In the genomic region with DNA sequence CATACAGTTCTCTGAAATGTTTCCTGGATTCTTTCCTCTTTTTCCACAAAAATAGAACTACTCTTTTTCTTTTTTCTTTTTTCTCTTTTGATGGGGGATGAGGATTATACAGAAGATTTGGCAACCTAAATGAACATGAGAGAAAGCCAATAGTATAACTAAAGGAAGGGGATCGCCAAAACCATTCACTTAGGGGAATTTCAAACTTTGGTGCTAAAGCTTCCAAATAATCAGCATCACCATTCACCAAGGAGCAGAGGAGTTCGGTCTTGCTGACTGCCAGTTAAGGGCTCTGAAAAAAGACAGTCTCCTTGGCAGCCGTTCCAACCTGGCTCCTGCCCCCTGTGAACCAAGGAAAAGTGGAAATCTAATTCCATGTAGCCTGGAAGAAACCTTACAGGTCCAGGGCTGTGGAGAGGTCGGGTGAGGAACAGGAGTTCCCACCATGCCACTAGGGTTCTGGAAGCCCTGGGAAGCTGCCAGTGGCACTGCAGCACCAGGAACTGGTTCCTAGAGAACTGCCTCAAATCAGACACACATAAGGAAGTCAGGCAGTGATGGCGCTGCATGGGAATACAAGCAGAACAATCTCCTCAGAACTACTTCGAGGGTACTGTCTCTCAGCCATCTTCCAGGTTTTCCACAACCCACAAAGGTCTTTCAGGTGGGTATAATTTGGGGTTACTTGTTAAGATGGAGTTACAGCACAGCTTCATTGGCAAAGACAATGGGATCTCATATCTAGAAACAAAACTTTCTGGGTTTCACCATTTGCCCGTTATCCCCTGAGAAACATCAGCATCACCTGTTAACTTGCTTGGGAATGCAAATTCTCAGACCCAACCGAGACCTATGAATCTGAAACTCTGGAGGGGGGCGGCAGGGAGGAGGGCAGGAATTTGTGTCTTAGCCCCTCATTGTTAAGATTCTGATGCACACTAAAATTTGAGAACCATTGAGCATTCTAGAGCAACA, we compare ENCODE assay signal across 11 cellular contexts.
A peak's percentile ranks its signal among the peaks of the same experiment; 100 is the strongest.
DNase-seq lines count a peak whose midpoint lies in the region; ATAC-seq, FAIRE-seq and TF ChIP-seq lines count a peak whose summit lies in the region.
"Had no signal": no experiment of that assay in that cellular context is flagged by ENCODE, and none has a peak within 500 bp of the region (broad histone marks: within the 10 kb centered on the region; RNA-seq: fewer than 3 reads in every experiment).

No MANE protein-coding gene starts in this region.

- H3K27me3 ChIP-seq in gastrocnemius medialis, result no peaks in the 10 kb centered on the region
- H3K27me3 ChIP-seq: neutrophil had no signal

- H3K9me3 ChIP-seq in gastrocnemius medialis, result no peaks in the 10 kb centered on the region
- H3K9me3 ChIP-seq: neutrophil had no signal

- DNase-seq in GM12891 (ENCODE audit: insufficient read length, low spot score) (no peak), Right ventricle myocardium superior (peak; percentile 50), gastrocnemius medialis (peak in 1 of 2 donors; percentile 51), NCI-H2171 treated with DMSO at 0.1 percent for 48 hours (lab: John Stamatoyannopoulos, UW) (no peak), HEK293T (ENCODE audit: extremely low spot score) (no peak), NCI-H2227 treated with DMSO at 0.1 percent for 48 hours (lab: John Stamatoyannopoulos, UW) (no peak)
- DNase-seq: NCI-H2107 had no signal

- no peaks in the 10 kb centered on the region for H3K36me3 ChIP-seq in gastrocnemius medialis
- H3K36me3 ChIP-seq: neutrophil had no signal

- intact Hi-C loops in Right ventricle myocardium superior (cut with DNase I), result no loop called here
- intact Hi-C loops in gastrocnemius medialis (cut with DNase I; ENCODE audit: low total_unique reads), result loop anchor here (1.0 to 5.0 kb wide), 2 partner anchors 86 to 177 kb away; a partner anchor contains a TSS

- peaks cover 56 to 60% of the 10 kb centered on the region in 2 donors for H3K4me1 ChIP-seq in gastrocnemius medialis

- ATAC-seq in SK-N-SH treated with all-trans-retinoic acid at 6 μM for 48 hours, result peak; percentile 38
- ATAC-seq in Right ventricle myocardium superior (ENCODE audit: poor library complexity), result peak; percentile 32
- peak in 1 of 2 donors; percentile 11 for ATAC-seq in gastrocnemius medialis
- no peak for ATAC-seq in HG02885 (IDR thresholded peaks at IDR 0.05; ENCODE audit: poor library complexity, unreplicated experiment)

- in situ Hi-C loops in gastrocnemius medialis (cut with MboI; ENCODE audit: low sequenced_read_pairs in 4 of 4), result no loop called here

- FAIRE-seq in GM12891 (lab: Jason Lieb, UNC), result peak; percentile 23

- CTCF ChIA-PET in HEK293T (lab: Yijun Ruan, JAX), result interaction anchor here (0.7 kb wide), 1 partner anchor 178 kb away, joined by 4 read pairs; no protein-coding TSS in a partner anchor

- no peak for TF ChIP-seq CTCF in gastrocnemius medialis (IDR thresholded peaks at IDR 0.05 in 4 of 5, conservative IDR thresholded peaks at IDR 0.05 in 1 of 5)

- no peak for TF ChIP-seq POLR2A in GM12891 (IDR thresholded peaks at IDR 0.05; ENCODE audit: low read depth, low read length)
- TF ChIP-seq POLR2A in gastrocnemius medialis (IDR thresholded peaks at IDR 0.05), result no peak

- POLR2A ChIA-PET in HEK293T (lab: Yijun Ruan, JAX), result no interaction called here

- peak overlapping the region; percentile 80 to 92 (median 82) for H3K27ac ChIP-seq in gastrocnemius medialis
- H3K27ac ChIP-seq: C4-2B, neutrophil had no signal

- H3K4me3 ChIP-seq in gastrocnemius medialis, result no peak overlapping the region

TF ChIP-seq in GM12891, 5 proteins besides CTCF, POLR2A, EP300 and RAD21:
- no peak for TF ChIP-seq POLR2AphosphoS5 (IDR thresholded peaks at IDR 0.05; ENCODE audit: low read depth, low read length)
- TF ChIP-seq PAX5 (IDR thresholded peaks at IDR 0.05; ENCODE audit: insufficient read depth, low read length, severe bottlenecking), result no peak
- no peak for TF ChIP-seq SPI1 (IDR thresholded peaks at IDR 0.05; ENCODE audit: low read depth, low read length)
- TF ChIP-seq POU2F2 (IDR thresholded peaks at IDR 0.05; ENCODE audit: low read depth, low read length), result no peak
- TF ChIP-seq TAF1 (IDR thresholded peaks at IDR 0.05; ENCODE audit: low read depth, low read length), result no peak

TF ChIP-seq in SK-N-SH treated with all-trans-retinoic acid at 6 μM for 48 hours, 23 proteins besides CTCF, POLR2A, EP300 and RAD21 (continues in another document):
- TF ChIP-seq GLIS3 (CRISPR knock-in tag; IDR thresholded peaks at IDR 0.05) (no peak), ESRRG (CRISPR knock-in tag; IDR thresholded peaks at IDR 0.05) (no peak), TOX (CRISPR knock-in tag; IDR thresholded peaks at IDR 0.05; ENCODE audit: borderline replicate concordance) (no peak), ZNF565 (CRISPR knock-in tag; conservative IDR thresholded peaks at IDR 0.05; ENCODE audit: low read depth) (no peak), ZNF70 (CRISPR knock-in tag; IDR thresholded peaks at IDR 0.05) (no peak), PPARA (CRISPR knock-in tag; IDR thresholded peaks at IDR 0.05; ENCODE audit: borderline replicate concordance) (no peak), ZFP30 (CRISPR knock-in tag; IDR thresholded peaks at IDR 0.05) (no peak), CSDC2 (CRISPR knock-in tag; IDR thresholded peaks at IDR 0.05) (0 out of 2 replicates have a peak, but pooled peaks have one; percentile 36)
- TF ChIP-seq, protein P1, sequence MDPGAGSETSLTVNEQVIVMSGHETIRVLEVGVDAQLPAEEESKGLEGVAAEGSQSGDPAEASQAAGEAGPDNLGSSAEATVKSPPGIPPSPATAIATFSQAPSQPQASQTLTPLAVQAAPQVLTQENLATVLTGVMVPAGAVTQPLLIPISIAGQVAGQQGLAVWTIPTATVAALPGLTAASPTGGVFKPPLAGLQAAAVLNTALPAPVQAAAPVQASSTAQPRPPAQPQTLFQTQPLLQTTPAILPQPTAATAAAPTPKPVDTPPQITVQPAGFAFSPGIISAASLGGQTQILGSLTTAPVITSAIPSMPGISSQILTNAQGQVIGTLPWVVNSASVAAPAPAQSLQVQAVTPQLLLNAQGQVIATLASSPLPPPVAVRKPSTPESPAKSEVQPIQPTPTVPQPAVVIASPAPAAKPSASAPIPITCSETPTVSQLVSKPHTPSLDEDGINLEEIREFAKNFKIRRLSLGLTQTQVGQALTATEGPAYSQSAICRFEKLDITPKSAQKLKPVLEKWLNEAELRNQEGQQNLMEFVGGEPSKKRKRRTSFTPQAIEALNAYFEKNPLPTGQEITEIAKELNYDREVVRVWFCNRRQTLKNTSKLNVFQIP (CRISPR knock-in tag; IDR thresholded peaks at IDR 0.05; ENCODE audit: borderline replicate concordance, low read depth), result no peak
- TF ChIP-seq, protein P2, sequence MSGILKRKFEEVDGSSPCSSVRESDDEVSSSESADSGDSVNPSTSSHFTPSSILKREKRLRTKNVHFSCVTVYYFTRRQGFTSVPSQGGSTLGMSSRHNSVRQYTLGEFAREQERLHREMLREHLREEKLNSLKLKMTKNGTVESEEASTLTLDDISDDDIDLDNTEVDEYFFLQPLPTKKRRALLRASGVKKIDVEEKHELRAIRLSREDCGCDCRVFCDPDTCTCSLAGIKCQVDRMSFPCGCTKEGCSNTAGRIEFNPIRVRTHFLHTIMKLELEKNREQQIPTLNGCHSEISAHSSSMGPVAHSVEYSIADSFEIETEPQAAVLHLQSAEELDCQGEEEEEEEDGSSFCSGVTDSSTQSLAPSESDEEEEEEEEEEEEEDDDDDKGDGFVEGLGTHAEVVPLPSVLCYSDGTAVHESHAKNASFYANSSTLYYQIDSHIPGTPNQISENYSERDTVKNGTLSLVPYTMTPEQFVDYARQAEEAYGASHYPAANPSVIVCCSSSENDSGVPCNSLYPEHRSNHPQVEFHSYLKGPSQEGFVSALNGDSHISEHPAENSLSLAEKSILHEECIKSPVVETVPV (CRISPR knock-in tag; IDR thresholded peaks at IDR 0.05), result no peak

TF ChIP-seq in HEK293T, 16 proteins besides CTCF, POLR2A, EP300 and RAD21:
- TF ChIP-seq FOXK2 (IDR thresholded peaks at IDR 0.05) (no peak), BHLHE40 (IDR thresholded peaks at IDR 0.05; ENCODE audit: borderline replicate concordance) (no peak), LEF1 (IDR thresholded peaks at IDR 0.05; ENCODE audit: borderline replicate concordance) (no peak), NFRKB (IDR thresholded peaks at IDR 0.05) (no peak), L3MBTL2 (conservative IDR thresholded peaks at IDR 0.05) (no peak), ZNF384 (IDR thresholded peaks at IDR 0.05) (no peak), FOXA1 (IDR thresholded peaks at IDR 0.05) (no peak), TARDBP (IDR thresholded peaks at IDR 0.05) (no peak), ARNT (IDR thresholded peaks at IDR 0.05) (no peak), HDGF (IDR thresholded peaks at IDR 0.05; ENCODE audit: borderline replicate concordance) (no peak), CTBP1 (IDR thresholded peaks at IDR 0.05; ENCODE audit: borderline replicate concordance) (no peak), ELF4 (IDR thresholded peaks at IDR 0.05) (no peak), SP1 (IDR thresholded peaks at IDR 0.05) (no peak), SUZ12 (IDR thresholded peaks at IDR 0.05) (no peak)
- TF ChIP-seq, protein P3, sequence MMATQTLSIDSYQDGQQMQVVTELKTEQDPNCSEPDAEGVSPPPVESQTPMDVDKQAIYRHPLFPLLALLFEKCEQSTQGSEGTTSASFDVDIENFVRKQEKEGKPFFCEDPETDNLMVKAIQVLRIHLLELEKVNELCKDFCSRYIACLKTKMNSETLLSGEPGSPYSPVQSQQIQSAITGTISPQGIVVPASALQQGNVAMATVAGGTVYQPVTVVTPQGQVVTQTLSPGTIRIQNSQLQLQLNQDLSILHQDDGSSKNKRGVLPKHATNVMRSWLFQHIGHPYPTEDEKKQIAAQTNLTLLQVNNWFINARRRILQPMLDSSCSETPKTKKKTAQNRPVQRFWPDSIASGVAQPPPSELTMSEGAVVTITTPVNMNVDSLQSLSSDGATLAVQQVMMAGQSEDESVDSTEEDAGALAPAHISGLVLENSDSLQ (IDR thresholded peaks at IDR 0.05), result no peak
